ENCODE assay signal across 1 cellular context in genomic region chr1:37479255-37480124, GRCh38.
TF ChIP-seq lines count a peak whose summit lies in the region.

No MANE protein-coding gene starts in this region.

TF ChIP-seq in K562, 482 proteins besides CTCF, POLR2A, EP300 and RAD21 (continued from another document):
- TF ChIP-seq, protein P1, sequence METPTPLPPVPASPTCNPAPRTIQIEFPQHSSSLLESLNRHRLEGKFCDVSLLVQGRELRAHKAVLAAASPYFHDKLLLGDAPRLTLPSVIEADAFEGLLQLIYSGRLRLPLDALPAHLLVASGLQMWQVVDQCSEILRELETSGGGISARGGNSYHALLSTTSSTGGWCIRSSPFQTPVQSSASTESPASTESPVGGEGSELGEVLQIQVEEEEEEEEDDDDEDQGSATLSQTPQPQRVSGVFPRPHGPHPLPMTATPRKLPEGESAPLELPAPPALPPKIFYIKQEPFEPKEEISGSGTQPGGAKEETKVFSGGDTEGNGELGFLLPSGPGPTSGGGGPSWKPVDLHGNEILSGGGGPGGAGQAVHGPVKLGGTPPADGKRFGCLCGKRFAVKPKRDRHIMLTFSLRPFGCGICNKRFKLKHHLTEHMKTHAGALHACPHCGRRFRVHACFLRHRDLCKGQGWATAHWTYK (CRISPR knock-in tag; IDR thresholded peaks at IDR 0.05), result no peak
- TF ChIP-seq SRSF1 (IDR thresholded peaks at IDR 0.05; ENCODE audit: low read depth, low read length) (no peak), NR1H2 (CRISPR knock-in tag; IDR thresholded peaks at IDR 0.05) (no peak), TARDBP (IDR thresholded peaks at IDR 0.05) (no peak), ZFP30 (CRISPR knock-in tag; IDR thresholded peaks at IDR 0.05; ENCODE audit: borderline replicate concordance) (no peak), YBX1 (IDR thresholded peaks at IDR 0.05) (no peak), POLR3G (IDR thresholded peaks at IDR 0.05; ENCODE audit: extremely low read depth, insufficient read length, insufficient replicate concordance) (no peak), STAG1 (CRISPR knock-in tag; IDR thresholded peaks at IDR 0.05; ENCODE audit: borderline replicate concordance) (no peak), DMBX1 (CRISPR knock-in tag; IDR thresholded peaks at IDR 0.05; ENCODE audit: borderline replicate concordance) (no peak; the same call in none of the 2 replicates), ZNF79 (CRISPR knock-in tag; IDR thresholded peaks at IDR 0.05; ENCODE audit: low read depth) (no peak), PRPF4 (IDR thresholded peaks at IDR 0.05; ENCODE audit: insufficient read depth, low read depth, low read length, poor library complexity, severe bottlenecking) (no peak), POLR2H (tag; IDR thresholded peaks at IDR 0.05; ENCODE audit: low read depth) (no peak), PHB2 (IDR thresholded peaks at IDR 0.05; ENCODE audit: low read depth) (no peak), TEAD4 (IDR thresholded peaks at IDR 0.05; ENCODE audit: low read length) (peak; percentile 56), TEAD4 (CRISPR knock-in tag; IDR thresholded peaks at IDR 0.05; ENCODE audit: borderline replicate concordance) (no peak), CBFA2T2 (conservative IDR thresholded peaks at IDR 0.05) (peak; percentile 64), ZNF165 (CRISPR knock-in tag; IDR thresholded peaks at IDR 0.05; ENCODE audit: borderline replicate concordance) (no peak), ZNF239 (CRISPR knock-in tag; IDR thresholded peaks at IDR 0.05) (no peak), VEZF1 (CRISPR knock-in tag; IDR thresholded peaks at IDR 0.05) (peak; percentile 96), TCF3 (CRISPR knock-in tag; IDR thresholded peaks at IDR 0.05) (peak; percentile 52; the same call in 1 of the 2 replicates), CREM (IDR thresholded peaks at IDR 0.05; ENCODE audit: low read depth) (peak; percentile 87), SLC30A9 (CRISPR knock-in tag; IDR thresholded peaks at IDR 0.05) (no peak), ZNF232 (CRISPR knock-in tag; IDR thresholded peaks at IDR 0.05) (no peak), MAFK (IDR thresholded peaks at IDR 0.05; ENCODE audit: low read length) (no peak), TGIF2 (CRISPR knock-in tag; IDR thresholded peaks at IDR 0.05) (no peak), FIP1L1 (IDR thresholded peaks at IDR 0.05; ENCODE audit: low read depth, low read length, poor library complexity, severe bottlenecking) (no peak), YY1 (IDR thresholded peaks at IDR 0.05; ENCODE audit: borderline replicate concordance in 1 of 3, control insufficient read depth in 1 of 3, extremely low read depth in 1 of 3, insufficient read depth in 3 of 3, insufficient read length in 1 of 3, insufficient replicate concordance in 2 of 3, low read depth in 1 of 3, low read length in 2 of 3) (peak in 1 of 3 experiments; percentile 10), BRD9 (IDR thresholded peaks at IDR 0.05; ENCODE audit: low read depth, partially characterized antibody) (no peak), WHSC1 (IDR thresholded peaks at IDR 0.05; ENCODE audit: low read length) (no peak), SP1 (CRISPR knock-in tag; IDR thresholded peaks at IDR 0.05) (peak; percentile 58; the same call in 1 of the 2 replicates), ZNF354B (CRISPR knock-in tag; IDR thresholded peaks at IDR 0.05) (no peak), RBM15 (IDR thresholded peaks at IDR 0.05; ENCODE audit: insufficient read depth, low read length) (no peak), FOXA1 (IDR thresholded peaks at IDR 0.05; ENCODE audit: borderline replicate concordance) (no peak), MYBL2 (IDR thresholded peaks at IDR 0.05; ENCODE audit: low read depth) (no peak), MYBL2 (CRISPR knock-in tag; IDR thresholded peaks at IDR 0.05; ENCODE audit: borderline replicate concordance) (no peak), DPF2 (IDR thresholded peaks at IDR 0.05) (peak; percentile 93), TRIM25 (IDR thresholded peaks at IDR 0.05; ENCODE audit: borderline replicate concordance) (no peak), CHD1 (IDR thresholded peaks at IDR 0.05; ENCODE audit: low read length) (no peak), ELK1 (CRISPR knock-in tag; IDR thresholded peaks at IDR 0.05) (no peak), ZNF764 (CRISPR knock-in tag; IDR thresholded peaks at IDR 0.05; ENCODE audit: low read depth) (no peak), SMARCB1 (IDR thresholded peaks at IDR 0.05; ENCODE audit: insufficient read length, low read depth) (no peak), ZNF445 (CRISPR knock-in tag; IDR thresholded peaks at IDR 0.05; ENCODE audit: low read depth) (0 out of 2 replicates have a peak, but pooled peaks have one; percentile 23)
- TF ChIP-seq, protein P2, sequence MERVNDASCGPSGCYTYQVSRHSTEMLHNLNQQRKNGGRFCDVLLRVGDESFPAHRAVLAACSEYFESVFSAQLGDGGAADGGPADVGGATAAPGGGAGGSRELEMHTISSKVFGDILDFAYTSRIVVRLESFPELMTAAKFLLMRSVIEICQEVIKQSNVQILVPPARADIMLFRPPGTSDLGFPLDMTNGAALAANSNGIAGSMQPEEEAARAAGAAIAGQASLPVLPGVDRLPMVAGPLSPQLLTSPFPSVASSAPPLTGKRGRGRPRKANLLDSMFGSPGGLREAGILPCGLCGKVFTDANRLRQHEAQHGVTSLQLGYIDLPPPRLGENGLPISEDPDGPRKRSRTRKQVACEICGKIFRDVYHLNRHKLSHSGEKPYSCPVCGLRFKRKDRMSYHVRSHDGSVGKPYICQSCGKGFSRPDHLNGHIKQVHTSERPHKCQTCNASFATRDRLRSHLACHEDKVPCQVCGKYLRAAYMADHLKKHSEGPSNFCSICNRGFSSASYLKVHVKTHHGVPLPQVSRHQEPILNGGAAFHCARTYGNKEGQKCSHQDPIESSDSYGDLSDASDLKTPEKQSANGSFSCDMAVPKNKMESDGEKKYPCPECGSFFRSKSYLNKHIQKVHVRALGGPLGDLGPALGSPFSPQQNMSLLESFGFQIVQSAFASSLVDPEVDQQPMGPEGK (CRISPR knock-in tag; IDR thresholded peaks at IDR 0.05; ENCODE audit: borderline replicate concordance), result no peak
- TF ChIP-seq, protein P3, sequence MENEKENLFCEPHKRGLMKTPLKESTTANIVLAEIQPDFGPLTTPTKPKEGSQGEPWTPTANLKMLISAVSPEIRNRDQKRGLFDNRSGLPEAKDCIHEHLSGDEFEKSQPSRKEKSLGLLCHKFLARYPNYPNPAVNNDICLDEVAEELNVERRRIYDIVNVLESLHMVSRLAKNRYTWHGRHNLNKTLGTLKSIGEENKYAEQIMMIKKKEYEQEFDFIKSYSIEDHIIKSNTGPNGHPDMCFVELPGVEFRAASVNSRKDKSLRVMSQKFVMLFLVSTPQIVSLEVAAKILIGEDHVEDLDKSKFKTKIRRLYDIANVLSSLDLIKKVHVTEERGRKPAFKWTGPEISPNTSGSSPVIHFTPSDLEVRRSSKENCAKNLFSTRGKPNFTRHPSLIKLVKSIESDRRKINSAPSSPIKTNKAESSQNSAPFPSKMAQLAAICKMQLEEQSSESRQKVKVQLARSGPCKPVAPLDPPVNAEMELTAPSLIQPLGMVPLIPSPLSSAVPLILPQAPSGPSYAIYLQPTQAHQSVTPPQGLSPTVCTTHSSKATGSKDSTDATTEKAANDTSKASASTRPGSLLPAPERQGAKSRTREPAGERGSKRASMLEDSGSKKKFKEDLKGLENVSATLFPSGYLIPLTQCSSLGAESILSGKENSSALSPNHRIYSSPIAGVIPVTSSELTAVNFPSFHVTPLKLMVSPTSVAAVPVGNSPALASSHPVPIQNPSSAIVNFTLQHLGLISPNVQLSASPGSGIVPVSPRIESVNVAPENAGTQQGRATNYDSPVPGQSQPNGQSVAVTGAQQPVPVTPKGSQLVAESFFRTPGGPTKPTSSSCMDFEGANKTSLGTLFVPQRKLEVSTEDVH (IDR thresholded peaks at IDR 0.05; ENCODE audit: low read depth, partially characterized antibody), result no peak
- TF ChIP-seq, protein P4, sequence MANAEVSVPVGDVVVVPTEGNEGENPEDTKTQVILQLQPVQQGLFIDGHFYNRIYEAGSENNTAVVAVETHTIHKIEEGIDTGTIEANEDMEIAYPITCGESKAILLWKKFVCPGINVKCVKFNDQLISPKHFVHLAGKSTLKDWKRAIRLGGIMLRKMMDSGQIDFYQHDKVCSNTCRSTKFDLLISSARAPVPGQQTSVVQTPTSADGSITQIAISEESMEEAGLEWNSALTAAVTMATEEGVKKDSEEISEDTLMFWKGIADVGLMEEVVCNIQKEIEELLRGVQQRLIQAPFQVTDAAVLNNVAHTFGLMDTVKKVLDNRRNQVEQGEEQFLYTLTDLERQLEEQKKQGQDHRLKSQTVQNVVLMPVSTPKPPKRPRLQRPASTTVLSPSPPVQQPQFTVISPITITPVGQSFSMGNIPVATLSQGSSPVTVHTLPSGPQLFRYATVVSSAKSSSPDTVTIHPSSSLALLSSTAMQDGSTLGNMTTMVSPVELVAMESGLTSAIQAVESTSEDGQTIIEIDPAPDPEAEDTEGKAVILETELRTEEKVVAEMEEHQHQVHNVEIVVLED (CRISPR knock-in tag; IDR thresholded peaks at IDR 0.05), result no peak
TF ChIP-seq in K562: peak in this region for 123.
